In the genomic region with DNA sequence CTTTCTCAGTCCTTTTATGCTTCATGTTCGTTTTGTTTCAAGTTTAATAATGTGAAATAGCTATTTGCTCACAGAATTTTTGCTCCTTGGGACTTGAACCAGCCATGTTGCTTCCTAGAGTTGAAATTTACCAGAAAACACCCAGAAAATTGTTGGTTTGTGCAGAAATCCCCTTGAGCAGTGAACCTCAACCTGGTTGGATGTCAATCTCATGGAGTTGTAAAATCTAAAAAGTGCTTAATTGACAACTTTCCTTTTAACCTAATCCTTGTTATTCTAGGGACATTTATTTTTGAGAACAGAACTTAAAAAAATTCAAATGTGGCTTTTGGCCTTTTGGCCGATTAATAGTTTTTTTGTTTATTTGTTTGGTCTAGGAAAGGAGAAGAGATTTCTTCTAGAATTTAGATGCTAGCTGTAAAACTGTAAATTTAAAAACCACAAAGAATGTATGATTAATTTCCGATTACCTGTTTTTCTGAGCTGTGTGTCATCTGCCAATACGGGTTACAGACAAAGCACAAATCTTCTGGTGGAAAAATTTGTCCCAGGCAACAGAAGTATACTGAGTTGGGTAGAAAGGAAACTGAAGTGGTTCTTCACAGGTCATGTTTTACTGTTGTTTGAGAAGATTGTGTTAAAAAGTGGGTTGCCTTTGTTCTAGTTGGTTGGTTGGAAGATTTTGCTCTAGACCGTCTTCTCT, we compare ENCODE assay signal across 19 cellular contexts.
DNase-seq lines count a peak whose midpoint lies in the region; ATAC-seq, FAIRE-seq and TF ChIP-seq lines count a peak whose summit lies in the region.
"Had no signal": no experiment of that assay in that cellular context is flagged by ENCODE, and none has a peak within 500 bp of the region (broad histone marks: within the 10 kb centered on the region; RNA-seq: fewer than 3 reads in every experiment).

No MANE protein-coding gene starts in this region.

- CTCF ChIA-PET in activated CD4-positive, alpha-beta T cell treated with anti-CD3 and anti-CD28 coated beads for 36 hours (lab: Charles Lee) = interaction anchor here (0.7 to 0.9 kb wide), 2 partner anchors 10 to 27 kb away, joined by 3 to 5 read pairs; no protein-coding TSS in a partner anchor
- CTCF ChIA-PET in PC-3 (lab: Charles Lee) = interaction anchor here (0.7 kb wide), 1 partner anchor 123 kb away, joined by 3 read pairs; no protein-coding TSS in a partner anchor
- CTCF ChIA-PET in K562 (lab: Yijun Ruan, JAX; ENCODE audit: low intra/inter-chr PET ratio) = no interaction called here

- H3K4me3 Mint-ChIP-seq in activated CD4-positive, alpha-beta T cell treated with anti-CD3 and anti-CD28 coated beads for 36 hours = no peak overlapping the region
- H3K4me3 Mint-ChIP-seq: CD14-positive monocyte had no signal

- peaks cover 41% of the 10 kb centered on the region for H3K4me1 Mint-ChIP-seq in activated CD4-positive, alpha-beta T cell treated with anti-CD3 and anti-CD28 coated beads for 36 hours
- H3K4me1 Mint-ChIP-seq: CD14-positive monocyte had no signal

- H3K9me3 ChIP-seq in PC-3 (ENCODE audit: low read length) = no peaks in the 10 kb centered on the region
- no peaks in the 10 kb centered on the region for H3K9me3 ChIP-seq in K562 (replicated peaks; ENCODE audit: control insufficient read depth, insufficient read depth, low read depth, low read length)
- no peaks in the 10 kb centered on the region for H3K9me3 ChIP-seq in smooth muscle cell (replicated peaks; ENCODE audit: low read depth)
- H3K9me3 ChIP-seq in lower lobe of right lung = no peaks in the 10 kb centered on the region
- H3K9me3 ChIP-seq: SJCRH30, upper lobe of left lung had no signal

- peak; percentile 88 for ATAC-seq in activated CD4-positive, alpha-beta T cell treated with anti-CD3 and anti-CD28 coated beads for 36 hours
- ATAC-seq in PC-3 (peak; percentile 76), K562 (no peak), lower lobe of right lung (no peak)
- ATAC-seq: esophagus mucosa had no signal

- no peak for DNase-seq in activated CD4-positive, alpha-beta T cell treated with anti-CD3 and anti-CD28 coated beads for 36 hours
- no peak for DNase-seq in activated CD4-positive, alpha-beta T cell treated with anti-CD3 and anti-CD28 coated beads for 48 hours
- DNase-seq in PC-3 = peak; percentile 74
- no peak for DNase-seq in K562 (ENCODE audit: extremely low read depth in 1 of 4, low spot score in 3 of 4)
- DNase-seq in smooth muscle cell (lab: John Stamatoyannopoulos, UW; ENCODE audit: unreplicated experiment) = no peak
- DNase-seq in amniotic stem cell (lab: John Stamatoyannopoulos, UW) = no peak
- no peak for DNase-seq in NCI-H128 (lab: John Stamatoyannopoulos, UW; ENCODE audit: unreplicated experiment)
- DNase-seq in lower lobe of right lung = no peak
- DNase-seq: 8988T; activated CD8-positive, alpha-beta memory T cell treated with anti-CD3 and anti-CD28 coated beads, Interleukin-2, amount 50 U/mL, for 48 hours; aorta; cortex of kidney; NCI-H1048; NCI-H226; SJCRH30; upper lobe of left lung had no signal

- H3K4me2 ChIP-seq in PC-3 (ENCODE audit: low read length) (peak overlapping the region; percentile 63), K562 (ENCODE audit: insufficient read depth, low read length) (no peak overlapping the region), smooth muscle cell (no peak overlapping the region)
- H3K4me2 ChIP-seq: hepatocyte had no signal

- peaks cover 7% of the 10 kb centered on the region for H3K9me3 Mint-ChIP-seq in activated CD4-positive, alpha-beta T cell treated with anti-CD3 and anti-CD28 coated beads for 36 hours (ENCODE audit: low read depth)

- H3K27ac ChIP-seq in PC-3 (ENCODE audit: low read length) (peak overlapping the region; percentile 72), K562 (ENCODE audit: extremely low read depth, low read depth, low read length) (no peak overlapping the region), smooth muscle cell (ENCODE audit: low read depth) (peak overlapping the region; percentile 21), lower lobe of right lung (no peak overlapping the region)
- H3K27ac ChIP-seq: hepatocyte, SJCRH30, upper lobe of left lung had no signal

- no TSS peak for BruUV-seq in PC-3 (replicated peaks; lab: Mats Ljungman, UMichigan)
- no TSS peak for BruUV-seq in K562 (replicated peaks; lab: Mats Ljungman, UMichigan)

- 49% methylated on average over 5 of the region's 5 CpGs for WGBS in K562 (ENCODE audit: insufficient coverage, low coverage, missing lambda C conversion rate)
- whole genome bisulfite sequencing in smooth muscle cell (ENCODE audit: low lambda C conversion rate) = 89% methylated on average over 5 of the region's 5 CpGs

- no peaks in the 10 kb centered on the region for H3K27me3 Mint-ChIP-seq in activated CD4-positive, alpha-beta T cell treated with anti-CD3 and anti-CD28 coated beads for 36 hours

- H3K36me3 ChIP-seq in PC-3 (ENCODE audit: low read depth, low read length) (peaks cover 19% of the 10 kb centered on the region), K562 (ENCODE audit: control insufficient read depth, insufficient read depth, low read length) (no peaks in the 10 kb centered on the region), smooth muscle cell (ENCODE audit: low read depth) (no peaks in the 10 kb centered on the region), lower lobe of right lung (no peaks in the 10 kb centered on the region)
- H3K36me3 ChIP-seq: SJCRH30, upper lobe of left lung had no signal

- POLR2A ChIA-PET in activated CD4-positive, alpha-beta T cell treated with anti-CD3 and anti-CD28 coated beads for 36 hours (lab: Charles Lee) = no interaction called here
- POLR2A ChIA-PET in PC-3 (lab: Charles Lee; ENCODE audit: unreplicated experiment) (interaction anchor here (0.6 kb wide), 2 partner anchors 18 to 348 kb away, joined by 4 to 5 read pairs; no protein-coding TSS in a partner anchor), K562 (lab: Yijun Ruan, JAX) (no interaction called here)

- peak overlapping the region; percentile 79 for H3K27ac Mint-ChIP-seq in activated CD4-positive, alpha-beta T cell treated with anti-CD3 and anti-CD28 coated beads for 36 hours

- no peak for TF ChIP-seq EP300 in K562 (IDR thresholded peaks at IDR 0.05; ENCODE audit: low read length)

- peaks cover 10% of the 10 kb centered on the region for H3F3A ChIP-seq in PC-3 (ENCODE audit: low read length, unreplicated experiment)
- H3F3A ChIP-seq in smooth muscle cell (ENCODE audit: low read depth) = no peaks in the 10 kb centered on the region

- no peak for FAIRE-seq in K562 (lab: Jason Lieb, UNC)

- no peaks in the 10 kb centered on the region for H3K9me1 ChIP-seq in K562 (ENCODE audit: control insufficient read depth, insufficient read depth, low read length)

- peaks cover 52% of the 10 kb centered on the region for H3K4me1 ChIP-seq in PC-3 (ENCODE audit: insufficient read depth, low read length)
- H3K4me1 ChIP-seq in K562 (replicated peaks in 1 of 2; ENCODE audit: control insufficient read depth in 2 of 2, insufficient read depth in 2 of 2, low read length in 2 of 2) = no peaks in the 10 kb centered on the region
- no peaks in the 10 kb centered on the region for H3K4me1 ChIP-seq in smooth muscle cell (ENCODE audit: low read depth)
- no peaks in the 10 kb centered on the region for H3K4me1 ChIP-seq in lower lobe of right lung
- H3K4me1 ChIP-seq: SJCRH30 had no signal

- intact Hi-C loops in activated CD4-positive, alpha-beta T cell treated with anti-CD3 and anti-CD28 coated beads for 36 hours (cut with DNase I, micrococcal nuclease) = no loop called here
- intact Hi-C loops in PC-3 (cut with micrococcal nuclease) (loop anchor here (2.0 kb wide), 1 partner anchor 16 kb away; no protein-coding TSS in a partner anchor), K562 (cut with micrococcal nuclease) (no loop called here), lower lobe of right lung (cut with DNase I) (no loop called here)

- H3K79me2 ChIP-seq in PC-3 (ENCODE audit: low read length) (peaks cover 80% of the 10 kb centered on the region), K562 (ENCODE audit: control insufficient read depth, insufficient read depth, low read length) (no peaks in the 10 kb centered on the region), smooth muscle cell (ENCODE audit: low read depth) (no peaks in the 10 kb centered on the region)
- H3K79me2 ChIP-seq: hepatocyte had no signal

- in situ Hi-C loops in K562 (cut with MboI) = no loop called here

- H2AFZ ChIP-seq in PC-3 (ENCODE audit: low read length) (no peak overlapping the region), K562 (ENCODE audit: low read depth, low read length) (no peak overlapping the region), smooth muscle cell (ENCODE audit: low read depth) (no peak overlapping the region)
- H2AFZ ChIP-seq: hepatocyte had no signal

- peaks cover 39% of the 10 kb centered on the region for H3K36me3 Mint-ChIP-seq in activated CD4-positive, alpha-beta T cell treated with anti-CD3 and anti-CD28 coated beads for 36 hours (ENCODE audit: low read depth)

- H4K20me1 ChIP-seq in PC-3 (ENCODE audit: low read length) (peaks cover 2% of the 10 kb centered on the region; the same call in 1 of the 2 replicates), K562 (replicated peaks; ENCODE audit: control insufficient read depth, insufficient read depth, low read length) (no peaks in the 10 kb centered on the region), smooth muscle cell (ENCODE audit: low read depth) (no peaks in the 10 kb centered on the region)

- H3K9me2 ChIP-seq in PC-3 (replicated peaks; ENCODE audit: low read length) = no peaks in the 10 kb centered on the region

- no peak for TF ChIP-seq RAD21 in K562 (CRISPR knock-in tag; conservative IDR thresholded peaks at IDR 0.05 in 1 of 2, IDR thresholded peaks at IDR 0.05 in 1 of 2)

- H3K27me3 ChIP-seq in PC-3 (ENCODE audit: low read length) (no peaks in the 10 kb centered on the region), K562 (ENCODE audit: control insufficient read depth in 2 of 2, insufficient read depth in 2 of 2, low read length in 2 of 2) (no peaks in the 10 kb centered on the region), smooth muscle cell (ENCODE audit: low read depth) (no peaks in the 10 kb centered on the region), lower lobe of right lung (ENCODE audit: low read depth) (no peaks in the 10 kb centered on the region)
- H3K27me3 ChIP-seq: hepatocyte, SJCRH30, upper lobe of left lung had no signal

- no peak overlapping the region for H3K4me3 ChIP-seq in PC-3 (ENCODE audit: low read length)
- no peak overlapping the region for H3K4me3 ChIP-seq in K562
- no peak overlapping the region for H3K4me3 ChIP-seq in smooth muscle cell
- no peak overlapping the region for H3K4me3 ChIP-seq in lower lobe of right lung
- H3K4me3 ChIP-seq: hepatocyte, SJCRH30, upper lobe of left lung had no signal

- TF ChIP-seq CTCF in PC-3 (conservative IDR thresholded peaks at IDR 0.05; ENCODE audit: low read depth, low read length) = no peak
- no peak for TF ChIP-seq CTCF in K562 (IDR thresholded peaks at IDR 0.05 in 2 of 3, conservative IDR thresholded peaks at IDR 0.05 in 1 of 3; ENCODE audit: insufficient read depth in 2 of 3, low read depth in 1 of 3, low read length in 3 of 3)
- no peak for TF ChIP-seq CTCF in smooth muscle cell (IDR thresholded peaks at IDR 0.05; ENCODE audit: borderline replicate concordance, insufficient read depth, poor library complexity, severe bottlenecking)
- no peak for TF ChIP-seq CTCF in lower lobe of right lung (IDR thresholded peaks at IDR 0.05)

- TF ChIP-seq POLR2A in K562 (conservative IDR thresholded peaks at IDR 0.05) = no peak

- H3K9ac ChIP-seq in PC-3 (ENCODE audit: low read length) (0 out of 2 replicates have a peak overlapping the region, but pooled peaks have one; percentile 15), K562 (ENCODE audit: insufficient read depth in 1 of 2, low read depth in 2 of 2, low read length in 2 of 2) (no peak overlapping the region), smooth muscle cell (ENCODE audit: low read depth) (no peak overlapping the region)

Comparison
In these comparisons a context has a peak if more than half of its experiments do, and no peak if none do; other contexts are left out.
1. ATAC-seq: peak in activated CD4-positive, alpha-beta T cell treated with anti-CD3 and anti-CD28 coated beads for 36 hours (single experiment) and PC-3 (single experiment); none in K562 (single experiment) and lower lobe of right lung (0 of 2).
2. H3K27ac ChIP-seq: peak in PC-3 (single experiment) and smooth muscle cell (single experiment); none in K562 (single experiment) and lower lobe of right lung (single experiment).